Comparison of ENCODE assay signal across 8 cellular contexts in the genomic region with DNA sequence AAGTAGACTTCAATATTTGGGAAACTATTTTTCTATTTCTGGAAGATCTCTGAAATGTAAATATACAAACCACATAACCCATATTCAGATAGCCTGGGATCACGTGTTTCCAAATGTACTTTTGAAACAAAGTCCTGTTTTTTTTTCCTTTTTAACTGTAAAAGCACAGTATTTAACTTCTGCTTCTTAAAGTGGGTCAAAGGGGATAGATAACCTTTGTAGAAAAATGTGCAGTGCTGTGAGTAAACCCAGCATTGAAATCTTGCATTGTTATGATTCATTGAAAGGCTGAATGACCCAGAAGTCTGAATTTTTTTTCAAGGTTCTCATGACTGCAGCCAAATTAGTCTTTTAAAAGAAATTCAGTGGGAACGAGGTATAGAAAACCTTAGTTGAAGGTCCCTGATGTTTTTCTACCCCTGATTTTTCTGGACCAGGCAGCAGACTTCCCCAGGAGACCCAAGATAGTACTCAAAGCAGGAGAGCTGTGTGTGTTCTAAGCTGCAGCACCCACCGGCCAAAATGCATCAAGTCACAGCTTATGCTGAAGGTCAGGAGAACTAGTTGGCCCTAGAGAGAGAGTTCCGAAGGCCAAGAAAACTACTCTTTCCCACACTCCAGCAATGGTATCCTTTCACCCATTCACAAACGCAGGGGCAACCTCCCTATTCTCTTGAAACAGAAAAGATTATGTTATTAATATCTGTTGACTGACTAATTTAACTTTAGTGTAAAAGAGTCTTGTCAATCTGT. TPM values are rescaled to one million over a fixed set of nuclear protein-coding genes. Genes with fewer than 3 reads are reported as not detected.
DNase-seq lines count a peak whose midpoint lies in the region; ATAC-seq and TF ChIP-seq lines count a peak whose summit lies in the region.

No MANE protein-coding gene starts in this region.

- no peaks in the 10 kb centered on the region for H3K9me3 ChIP-seq in AG04450 (ENCODE audit: control insufficient read depth, insufficient read depth, low read length)

- CTCF ChIA-PET in AG04450 (lab: Charles Lee), result no interaction called here

- no peak for DNase-seq in AG04450 (ENCODE audit: low read depth, low spot score)
- peak; percentile 57 for DNase-seq in MV-4-11 (lab: John Stamatoyannopoulos, UW)
- no peak for DNase-seq in coronary artery (ENCODE audit: low spot score)
- DNase-seq in naive B cell, result no peak
- no peak for DNase-seq in mesenteric fat pad (ENCODE audit: low spot score)

- POLR2A ChIA-PET in AG04450 (lab: Yijun Ruan, JAX), result interaction anchor here (0.7 to 2.2 kb wide), 3 partner anchors 9 to 77 kb away, joined by 3 to 11 read pairs (median 3); partner anchors contain the start of gene RPS27L

- H3K9me3 Mint-ChIP-seq in naive B cell, result no peaks in the 10 kb centered on the region

- peaks cover 34 to 79% (median 59%) of the 10 kb centered on the region in 3 donors for H3K4me1 Mint-ChIP-seq in naive B cell

- H3K4me3 ChIP-seq in AG04450 (ENCODE audit: low read depth, low read length) (peak overlapping the region; percentile 3; the same call in 1 of the 2 replicates), coronary artery (peak overlapping the region; percentile 11)

- H3K4me3 Mint-ChIP-seq in naive B cell, result no peak overlapping the region

- H3K36me3 Mint-ChIP-seq in naive B cell, result no peaks in the 10 kb centered on the region

- H3K27me3 ChIP-seq in AG04450 (ENCODE audit: control insufficient read depth, insufficient read depth, low read length), result no peaks in the 10 kb centered on the region

- no peak for ATAC-seq in naive B cell (ENCODE audit: low read depth in 2 of 2)
- ATAC-seq in HG03520 (IDR thresholded peaks at IDR 0.05; ENCODE audit: unreplicated experiment), result no peak
- no peak for ATAC-seq in HG02840 (IDR thresholded peaks at IDR 0.05; ENCODE audit: low FRiP score, unreplicated experiment)
- no peak for ATAC-seq in HG03159 (IDR thresholded peaks at IDR 0.05; ENCODE audit: unreplicated experiment)

- H3K27ac ChIP-seq in AG04450 (ENCODE audit: low read depth, low read length) (peak overlapping the region; percentile 91), coronary artery (peak overlapping the region in 1 of 2 donors; percentile 84)

- peak overlapping the region; percentile 15 to 89 (median 72) for H3K27ac Mint-ChIP-seq in naive B cell

- TF ChIP-seq CTCF in AG04450 (IDR thresholded peaks at IDR 0.05; ENCODE audit: low read depth, low read length) (no peak), coronary artery (IDR thresholded peaks at IDR 0.05) (no peak)

- no peaks in the 10 kb centered on the region for H3K27me3 Mint-ChIP-seq in naive B cell

RNA-seq across cellular contexts. Expression of gene APH1B, which starts 43.6 kb away (rescaled TPM):
- polyA plus RNA-seq in AG04450 (2011; rRNA removed) (13.6 and 17.9 TPM in 2 replicates), naive B cell (ENCODE audit: low read depth in 6 of 6) (10 to 100 TPM; 12.6 to 26.5 (median 20.0) TPM)
- 14.3 and 14.5 TPM in 2 replicates for polyA minus RNA-seq in AG04450 (2011; rRNA and poly(A)+ RNA removed)
- total RNA-seq in mesenteric fat pad, result 25.0 TPM

RNA-seq across cellular contexts. Expression of gene RAB8B, which starts 44.4 kb away (rescaled TPM):
- polyA plus RNA-seq in AG04450 (2011; rRNA removed) (71.7 and 82.4 TPM in 2 replicates), naive B cell (ENCODE audit: low read depth in 6 of 6) (10 to 100 TPM; 24.4 to 64.4 (median 58.6) TPM)
- 39.2 and 42.7 TPM in 2 replicates for polyA minus RNA-seq in AG04450 (2011; rRNA and poly(A)+ RNA removed)
- 46.8 TPM for total RNA-seq in mesenteric fat pad
